In the genomic region with DNA sequence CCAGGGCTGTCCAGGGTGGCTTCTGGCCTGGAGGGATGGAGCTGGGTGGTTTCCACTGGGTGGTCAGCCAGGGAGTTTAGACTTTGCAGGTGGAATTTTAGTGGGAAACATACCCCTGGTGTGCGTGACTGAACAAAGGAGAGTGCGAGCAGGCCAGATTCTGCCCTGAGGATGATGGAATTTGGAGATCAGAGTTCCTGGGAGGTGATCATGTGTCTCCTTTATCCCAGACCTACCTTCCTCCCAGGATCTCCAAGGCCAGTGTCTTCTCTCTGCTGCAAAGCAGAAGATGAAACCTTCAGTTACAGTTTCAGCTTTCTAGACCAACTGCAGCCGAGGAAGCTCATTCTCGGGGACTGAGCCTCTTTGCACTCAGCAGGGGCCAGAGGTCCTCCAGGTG, we compare ENCODE assay signal across 29 cellular contexts. TPM values are rescaled to one million over a fixed set of nuclear protein-coding genes. Genes with fewer than 3 reads are reported as not detected.
"Had no signal": no experiment of that assay in that cellular context is flagged by ENCODE, and none has a peak within 500 bp of the region (broad histone marks: within the 10 kb centered on the region; RNA-seq: fewer than 3 reads in every experiment).

No MANE protein-coding gene starts in this region.

- H3K9me3 Mint-ChIP-seq: activated CD4-positive, alpha-beta memory T cell treated with anti-CD3 and anti-CD28 coated beads, Interleukin-2, amount 10 ng/mL, durations not matched to agents 7 days and 5 days; activated CD4-positive, alpha-beta T cell treated with anti-CD3 and anti-CD28 coated beads, Interleukin-2, amount 10 ng/mL, durations not matched to agents 7 days and 5 days; activated T-cell treated with anti-CD3 and anti-CD28 coated beads, Interleukin-2, amount 50 U/mL, for 4 hours; activated T-helper 17 cell treated with anti-CD3 and anti-CD28 coated beads, Interleukin-2, amount 50 U/mL, for 72 hours; central memory CD8-positive, alpha-beta T cell; dendritic cell treated with granulocyte-macrophage colony-stimulating factor and Interleukin-4, amounts not matched to agents 40 ng/mL and 50 ng/mL, for 4 days had no signal

- H3K27me3 ChIP-seq: brain microvascular endothelial cell, gastrocnemius medialis had no signal

- H3K4me1 Mint-ChIP-seq: activated CD4-positive, alpha-beta memory T cell treated with anti-CD3 and anti-CD28 coated beads, Interleukin-2, amount 10 ng/mL, durations not matched to agents 7 days and 5 days; activated CD4-positive, alpha-beta T cell treated with anti-CD3 and anti-CD28 coated beads, Interleukin-2, amount 10 ng/mL, durations not matched to agents 7 days and 5 days; central memory CD8-positive, alpha-beta T cell had no signal

- H3K4me3 Mint-ChIP-seq: activated CD4-positive, alpha-beta memory T cell treated with anti-CD3 and anti-CD28 coated beads, Interleukin-2, amount 10 ng/mL, durations not matched to agents 7 days and 5 days; activated CD4-positive, alpha-beta T cell treated with anti-CD3 and anti-CD28 coated beads, Interleukin-2, amount 10 ng/mL, durations not matched to agents 7 days and 5 days; activated naive CD8-positive, alpha-beta T cell; activated T-cell treated with anti-CD3 and anti-CD28 coated beads, Interleukin-2, amount 50 U/mL, for 4 hours; activated T-helper 17 cell treated with anti-CD3 and anti-CD28 coated beads, Interleukin-2, amount 50 U/mL, for 72 hours; central memory CD8-positive, alpha-beta T cell; dendritic cell treated with granulocyte-macrophage colony-stimulating factor and Interleukin-4, amounts not matched to agents 40 ng/mL and 50 ng/mL, for 4 days had no signal

- H3K36me3 Mint-ChIP-seq: activated naive CD8-positive, alpha-beta T cell had no signal

- H3K4me1 ChIP-seq: esophagus muscularis mucosa, foreskin keratinocyte, gastrocnemius medialis had no signal

- DNase-seq: activated CD4-positive, alpha-beta memory T cell treated with anti-CD3 and anti-CD28 coated beads, Interleukin-2, amount 10 ng/mL, durations not matched to agents 7 days and 5 days; activated CD4-positive, alpha-beta T cell treated with anti-CD3 and anti-CD28 coated beads for 1 hour; activated CD4-positive, alpha-beta T cell treated with anti-CD3 and anti-CD28 coated beads for 4 hours; activated CD4-positive, alpha-beta T cell treated with anti-CD3 and anti-CD28 coated beads, Interleukin-2, amount 10 ng/mL, durations not matched to agents 7 days and 5 days; activated CD4-positive, alpha-beta T cell treated with anti-CD3 and anti-CD28 coated beads, Interleukin-2, amount 50 U/mL, for 4 hours; activated effector memory CD4-positive, alpha-beta T cell treated with Interleukin-2 at 50 U/mL for 16 hours; activated gamma-delta T cell treated with Interleukin-2 at 50 U/mL for 16 hours; activated naive CD4-positive, alpha-beta T cell treated with anti-CD3 and anti-CD28 coated beads, Interleukin-2, amount 50 U/mL, for 16 hours; activated naive CD4-positive, alpha-beta T cell treated with Interleukin-2 at 50 U/mL for 16 hours; activated T-cell treated with anti-CD3 and anti-CD28 coated beads, Interleukin-2, amount 50 U/mL, for 4 hours; amniotic stem cell; anterior cingulate cortex; brain microvascular endothelial cell; dorsolateral prefrontal cortex; effector memory CD4-positive, alpha-beta T cell; erythroblast; foreskin keratinocyte; gastrocnemius medialis; glutamatergic neuron; T-helper 2 cell had no signal

- ATAC-seq: activated T-cell treated with anti-CD3 and anti-CD28 coated beads, Interleukin-2, amount 50 U/mL, for 4 hours; activated T-helper 17 cell treated with anti-CD3 and anti-CD28 coated beads, Interleukin-2, amount 50 U/mL, for 72 hours; foreskin keratinocyte; gastrocnemius medialis had no signal

- H3K9me3 ChIP-seq: esophagus muscularis mucosa, gastrocnemius medialis had no signal

- H3K27ac Mint-ChIP-seq: activated CD4-positive, alpha-beta memory T cell treated with anti-CD3 and anti-CD28 coated beads, Interleukin-2, amount 10 ng/mL, durations not matched to agents 7 days and 5 days; activated CD4-positive, alpha-beta T cell treated with anti-CD3 and anti-CD28 coated beads, Interleukin-2, amount 10 ng/mL, durations not matched to agents 7 days and 5 days; activated naive CD8-positive, alpha-beta T cell; activated T-helper 17 cell treated with anti-CD3 and anti-CD28 coated beads, Interleukin-2, amount 50 U/mL, for 72 hours; dendritic cell treated with granulocyte-macrophage colony-stimulating factor and Interleukin-4, amounts not matched to agents 40 ng/mL and 50 ng/mL, for 4 days had no signal

- H3K36me3 ChIP-seq: brain microvascular endothelial cell, esophagus muscularis mucosa, gastrocnemius medialis had no signal

- H3K27ac ChIP-seq: brain microvascular endothelial cell, coronary artery, dorsolateral prefrontal cortex, esophagus muscularis mucosa, foreskin keratinocyte, gastrocnemius medialis had no signal

- H3K4me3 ChIP-seq: coronary artery, dorsolateral prefrontal cortex, esophagus muscularis mucosa, gastrocnemius medialis had no signal

RNA-seq across cellular contexts. Expression of a gene that starts 33.2 kb away (rescaled TPM):
- total RNA-seq: activated CD4-positive, alpha-beta memory T cell treated with anti-CD3 and anti-CD28 coated beads, Interleukin-2, amount 10 ng/mL, durations not matched to agents 7 days and 5 days; activated CD4-positive, alpha-beta T cell treated with anti-CD3 and anti-CD28 coated beads, Interleukin-2, amount 10 ng/mL, durations not matched to agents 7 days and 5 days; activated T-cell treated with anti-CD3 and anti-CD28 coated beads, Interleukin-2, amount 50 U/mL, for 4 hours; activated T-helper 17 cell treated with anti-CD3 and anti-CD28 coated beads, Interleukin-2, amount 50 U/mL, for 72 hours; astrocyte; bronchial epithelial cell; foreskin keratinocyte; T-helper 1 cell treated with Interleukin-12 subunit alpha and Interleukin-12 subunit beta and Interleukin-4 antibody, amounts not matched to agents 30 ng/mL and 1 ng/mL, for 36 hours had no signal
- polyA plus RNA-seq: foreskin keratinocyte had no signal
